Comparison of ENCODE assay signal across 9 cellular contexts in genomic region chr6:106089981-106090380, GRCh38. TPM values are rescaled to one million over a fixed set of nuclear protein-coding genes. Genes with fewer than 3 reads are reported as not detected.
DNase-seq lines count a peak whose midpoint lies in the region; ATAC-seq and TF ChIP-seq lines count a peak whose summit lies in the region.
"Had no signal": no experiment of that assay in that cellular context is flagged by ENCODE, and none has a peak within 500 bp of the region (broad histone marks: within the 10 kb centered on the region; RNA-seq: fewer than 3 reads in every experiment).

No MANE protein-coding gene starts in this region.

- H3K4me1 ChIP-seq in neutrophil (ENCODE audit: control insufficient read depth in 1 of 2, insufficient read depth in 1 of 2, low read depth in 1 of 2, low read length in 1 of 2), result peaks cover 40 to 42% of the 10 kb centered on the region in 2 experiments

- H3K27ac ChIP-seq in brain microvascular endothelial cell (no peak overlapping the region), neutrophil (peak overlapping the region; percentile 1)

- H3K4me3 ChIP-seq in GM08714 (ENCODE audit: low read length), result peak overlapping the region; percentile 87; the same call in 1 of the 2 replicates
- no peak overlapping the region for H3K4me3 ChIP-seq in brain microvascular endothelial cell (ENCODE audit: low read depth, low read length)
- H3K4me3 ChIP-seq in neutrophil (ENCODE audit: low read depth in 1 of 2, low read length in 1 of 2), result peak overlapping the region in 1 of 2 experiments; percentile 6

- no peak for TF ChIP-seq POLR2A in GM18505 (IDR thresholded peaks at IDR 0.05; ENCODE audit: borderline replicate concordance, extremely low read depth, insufficient read depth, insufficient read length)

- in situ Hi-C loops in brain microvascular endothelial cell (cut with HindIII; ENCODE audit: low pct_ligation_motif_present, low sequenced_read_pairs), result no loop called here

- H3K9me3 ChIP-seq in neutrophil, result no peaks in the 10 kb centered on the region

- H3K36me3 ChIP-seq in brain microvascular endothelial cell (replicated peaks), result no peaks in the 10 kb centered on the region
- peaks cover 10% of the 10 kb centered on the region for H3K36me3 ChIP-seq in neutrophil

- peak; percentile 76 for DNase-seq in M059J (ENCODE audit: low read depth)
- DNase-seq in brain microvascular endothelial cell, result no peak
- no peak for DNase-seq in NCI-H2107 (lab: John Stamatoyannopoulos, UW)
- DNase-seq: kidney glomerular epithelial cell had no signal

- no peak for ATAC-seq in GM19463 (IDR thresholded peaks at IDR 0.05; ENCODE audit: unreplicated experiment)
- no peak for ATAC-seq in HG03039 (IDR thresholded peaks at IDR 0.05; ENCODE audit: unreplicated experiment)
- ATAC-seq in GM18505 (IDR thresholded peaks at IDR 0.05; ENCODE audit: unreplicated experiment), result no peak

- H3K27me3 ChIP-seq in brain microvascular endothelial cell (replicated peaks), result no peaks in the 10 kb centered on the region
- H3K27me3 ChIP-seq in neutrophil, result no peaks in the 10 kb centered on the region

- peak; percentile 27 for TF ChIP-seq CTCF in brain microvascular endothelial cell (IDR thresholded peaks at IDR 0.05; ENCODE audit: low read depth, low read length, missing control alignments)
- no peak for TF ChIP-seq CTCF in neutrophil (IDR thresholded peaks at IDR 0.05)

RNA-seq across cellular contexts. Expression of gene PRDM1, which starts 3.8 kb away (rescaled TPM):
- total RNA-seq in M059J (2014; rRNA removed; shearing (Covaris generic)), result 8.0 and 14.8 TPM in 2 replicates
